In genomic region chrX:88988796-88989195, GRCh38 we compare ENCODE assay signal across 2 cellular contexts.
TF ChIP-seq lines count a peak whose summit lies in the region.

No MANE protein-coding gene starts in this region.

TF ChIP-seq in GM23338, 12 proteins besides CTCF, POLR2A, EP300 and RAD21 (continued from another document):
- TF ChIP-seq STAT1 (IDR thresholded peaks at IDR 0.05; ENCODE audit: unreplicated experiment) (no peak), NANOG (IDR thresholded peaks at IDR 0.05; ENCODE audit: borderline replicate concordance) (no peak), EZH2phosphoT487 (IDR thresholded peaks at IDR 0.05; ENCODE audit: unreplicated experiment) (no peak), CREB1 (CRISPR knock-in tag; IDR thresholded peaks at IDR 0.05; ENCODE audit: low read depth) (no peak)
- TF ChIP-seq, protein P1, sequence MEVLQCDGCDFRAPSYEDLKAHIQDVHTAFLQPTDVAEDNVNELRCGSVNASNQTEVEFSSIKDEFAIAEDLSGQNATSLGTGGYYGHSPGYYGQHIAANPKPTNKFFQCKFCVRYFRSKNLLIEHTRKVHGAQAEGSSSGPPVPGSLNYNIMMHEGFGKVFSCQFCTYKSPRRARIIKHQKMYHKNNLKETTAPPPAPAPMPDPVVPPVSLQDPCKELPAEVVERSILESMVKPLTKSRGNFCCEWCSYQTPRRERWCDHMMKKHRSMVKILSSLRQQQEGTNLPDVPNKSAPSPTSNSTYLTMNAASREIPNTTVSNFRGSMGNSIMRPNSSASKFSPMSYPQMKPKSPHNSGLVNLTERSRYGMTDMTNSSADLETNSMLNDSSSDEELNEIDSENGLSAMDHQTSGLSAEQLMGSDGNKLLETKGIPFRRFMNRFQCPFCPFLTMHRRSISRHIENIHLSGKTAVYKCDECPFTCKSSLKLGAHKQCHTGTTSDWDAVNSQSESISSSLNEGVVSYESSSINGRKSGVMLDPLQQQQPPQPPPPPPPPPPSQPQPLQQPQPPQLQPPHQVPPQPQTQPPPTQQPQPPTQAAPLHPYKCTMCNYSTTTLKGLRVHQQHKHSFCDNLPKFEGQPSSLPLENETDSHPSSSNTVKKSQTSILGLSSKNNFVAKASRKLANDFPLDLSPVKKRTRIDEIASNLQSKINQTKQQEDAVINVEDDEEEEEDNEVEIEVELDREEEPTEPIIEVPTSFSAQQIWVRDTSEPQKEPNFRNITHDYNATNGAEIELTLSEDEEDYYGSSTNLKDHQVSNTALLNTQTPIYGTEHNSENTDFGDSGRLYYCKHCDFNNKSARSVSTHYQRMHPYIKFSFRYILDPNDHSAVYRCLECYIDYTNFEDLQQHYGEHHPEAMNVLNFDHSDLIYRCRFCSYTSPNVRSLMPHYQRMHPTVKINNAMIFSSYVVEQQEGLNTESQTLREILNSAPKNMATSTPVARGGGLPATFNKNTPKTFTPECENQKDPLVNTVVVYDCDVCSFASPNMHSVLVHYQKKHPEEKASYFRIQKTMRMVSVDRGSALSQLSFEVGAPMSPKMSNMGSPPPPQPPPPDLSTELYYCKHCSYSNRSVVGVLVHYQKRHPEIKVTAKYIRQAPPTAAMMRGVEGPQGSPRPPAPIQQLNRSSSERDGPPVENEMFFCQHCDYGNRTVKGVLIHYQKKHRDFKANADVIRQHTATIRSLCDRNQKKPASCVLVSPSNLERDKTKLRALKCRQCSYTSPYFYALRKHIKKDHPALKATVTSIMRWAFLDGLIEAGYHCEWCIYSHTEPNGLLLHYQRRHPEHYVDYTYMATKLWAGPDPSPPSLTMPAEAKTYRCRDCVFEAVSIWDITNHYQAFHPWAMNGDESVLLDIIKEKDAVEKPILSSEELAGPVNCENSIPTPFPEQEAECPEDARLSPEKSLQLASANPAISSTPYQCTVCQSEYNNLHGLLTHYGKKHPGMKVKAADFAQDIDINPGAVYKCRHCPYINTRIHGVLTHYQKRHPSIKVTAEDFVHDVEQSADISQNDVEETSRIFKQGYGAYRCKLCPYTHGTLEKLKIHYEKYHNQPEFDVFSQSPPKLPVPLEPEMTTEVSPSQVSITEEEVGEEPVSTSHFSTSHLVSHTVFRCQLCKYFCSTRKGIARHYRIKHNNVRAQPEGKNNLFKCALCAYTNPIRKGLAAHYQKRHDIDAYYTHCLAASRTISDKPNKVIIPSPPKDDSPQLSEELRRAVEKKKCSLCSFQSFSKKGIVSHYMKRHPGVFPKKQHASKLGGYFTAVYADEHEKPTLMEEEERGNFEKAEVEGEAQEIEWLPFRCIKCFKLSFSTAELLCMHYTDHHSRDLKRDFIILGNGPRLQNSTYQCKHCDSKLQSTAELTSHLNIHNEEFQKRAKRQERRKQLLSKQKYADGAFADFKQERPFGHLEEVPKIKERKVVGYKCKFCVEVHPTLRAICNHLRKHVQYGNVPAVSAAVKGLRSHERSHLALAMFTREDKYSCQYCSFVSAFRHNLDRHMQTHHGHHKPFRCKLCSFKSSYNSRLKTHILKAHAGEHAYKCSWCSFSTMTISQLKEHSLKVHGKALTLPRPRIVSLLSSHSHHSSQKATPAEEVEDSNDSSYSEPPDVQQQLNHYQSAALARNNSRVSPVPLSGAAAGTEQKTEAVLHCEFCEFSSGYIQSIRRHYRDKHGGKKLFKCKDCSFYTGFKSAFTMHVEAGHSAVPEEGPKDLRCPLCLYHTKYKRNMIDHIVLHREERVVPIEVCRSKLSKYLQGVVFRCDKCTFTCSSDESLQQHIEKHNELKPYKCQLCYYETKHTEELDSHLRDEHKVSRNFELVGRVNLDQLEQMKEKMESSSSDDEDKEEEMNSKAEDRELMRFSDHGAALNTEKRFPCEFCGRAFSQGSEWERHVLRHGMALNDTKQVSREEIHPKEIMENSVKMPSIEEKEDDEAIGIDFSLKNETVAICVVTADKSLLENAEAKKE (CRISPR knock-in tag; IDR thresholded peaks at IDR 0.05): no peak
- TF ChIP-seq, protein P2, sequence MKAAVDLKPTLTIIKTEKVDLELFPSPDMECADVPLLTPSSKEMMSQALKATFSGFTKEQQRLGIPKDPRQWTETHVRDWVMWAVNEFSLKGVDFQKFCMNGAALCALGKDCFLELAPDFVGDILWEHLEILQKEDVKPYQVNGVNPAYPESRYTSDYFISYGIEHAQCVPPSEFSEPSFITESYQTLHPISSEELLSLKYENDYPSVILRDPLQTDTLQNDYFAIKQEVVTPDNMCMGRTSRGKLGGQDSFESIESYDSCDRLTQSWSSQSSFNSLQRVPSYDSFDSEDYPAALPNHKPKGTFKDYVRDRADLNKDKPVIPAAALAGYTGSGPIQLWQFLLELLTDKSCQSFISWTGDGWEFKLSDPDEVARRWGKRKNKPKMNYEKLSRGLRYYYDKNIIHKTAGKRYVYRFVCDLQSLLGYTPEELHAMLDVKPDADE (IDR thresholded peaks at IDR 0.05): no peak

TF ChIP-seq in H1, 55 proteins besides CTCF, POLR2A, EP300 and RAD21 (continued from another document):
- TF ChIP-seq, protein P3, sequence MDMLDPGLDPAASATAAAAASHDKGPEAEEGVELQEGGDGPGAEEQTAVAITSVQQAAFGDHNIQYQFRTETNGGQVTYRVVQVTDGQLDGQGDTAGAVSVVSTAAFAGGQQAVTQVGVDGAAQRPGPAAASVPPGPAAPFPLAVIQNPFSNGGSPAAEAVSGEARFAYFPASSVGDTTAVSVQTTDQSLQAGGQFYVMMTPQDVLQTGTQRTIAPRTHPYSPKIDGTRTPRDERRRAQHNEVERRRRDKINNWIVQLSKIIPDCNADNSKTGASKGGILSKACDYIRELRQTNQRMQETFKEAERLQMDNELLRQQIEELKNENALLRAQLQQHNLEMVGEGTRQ (IDR thresholded peaks at IDR 0.05; ENCODE audit: low read length): no peak
- TF ChIP-seq CBX5 (IDR thresholded peaks at IDR 0.05; ENCODE audit: low read depth, low read length) (no peak), CTBP2 (IDR thresholded peaks at IDR 0.05; ENCODE audit: borderline replicate concordance, insufficient read depth, insufficient read length, low read length) (no peak), JUND (IDR thresholded peaks at IDR 0.05; ENCODE audit: low read length) (no peak), SRF (IDR thresholded peaks at IDR 0.05; ENCODE audit: low read depth, low read length) (no peak), SP2 (IDR thresholded peaks at IDR 0.05; ENCODE audit: low read length) (no peak), EGR1 (IDR thresholded peaks at IDR 0.05; ENCODE audit: borderline replicate concordance, low read depth, low read length) (no peak), SIN3A (conservative IDR thresholded peaks at IDR 0.05 in 1 of 2, IDR thresholded peaks at IDR 0.05 in 1 of 2; ENCODE audit: low read depth in 1 of 2, low read length in 2 of 2) (no peak), POLR2AphosphoS5 (IDR thresholded peaks at IDR 0.05; ENCODE audit: low read depth, low read length) (no peak), RXRA (IDR thresholded peaks at IDR 0.05; ENCODE audit: insufficient read depth, low read depth, low read length) (no peak), KDM4A (IDR thresholded peaks at IDR 0.05; ENCODE audit: low read depth, low read length, severe bottlenecking) (no peak)
